8 cellular contexts compared by ENCODE assay signal in the genomic region with DNA sequence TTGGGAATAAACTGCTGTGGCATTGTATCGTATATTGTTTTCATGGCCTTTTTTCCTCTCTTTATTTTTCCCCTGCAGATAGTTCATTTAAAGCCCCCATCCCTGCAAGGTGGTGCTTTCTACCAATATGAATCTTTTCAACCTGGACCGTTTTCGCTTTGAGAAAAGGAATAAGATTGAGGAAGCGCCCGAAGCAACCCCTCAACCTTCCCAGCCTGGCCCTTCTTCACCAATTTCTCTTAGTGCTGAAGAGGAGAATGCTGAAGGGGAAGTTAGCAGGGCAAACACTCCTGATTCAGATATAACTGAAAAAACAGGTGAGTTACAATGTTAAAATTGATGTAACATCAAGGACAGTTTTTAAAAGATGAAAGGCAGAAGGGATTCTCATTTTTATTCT. TPM values are rescaled to one million over a fixed set of nuclear protein-coding genes. Genes with fewer than 3 reads are reported as not detected.
DNase-seq lines count a peak whose midpoint lies in the region; ATAC-seq, FAIRE-seq and TF ChIP-seq lines count a peak whose summit lies in the region.

No MANE protein-coding gene starts in this region.

- TF ChIP-seq EP300 in A549 (IDR thresholded peaks at IDR 0.05) = no peak

- no peaks in the 10 kb centered on the region for H3K27me3 ChIP-seq in lower lobe of right lung (ENCODE audit: low read depth)

- FAIRE-seq in A549 (lab: Jason Lieb, UNC) = no peak

- peak overlapping the region; percentile 81 for H3K4me3 ChIP-seq in A549
- H3K4me3 ChIP-seq in astrocyte of the spinal cord (ENCODE audit: low read depth, low read length) = peak overlapping the region; percentile 62
- H3K4me3 ChIP-seq in lower lobe of right lung = peak overlapping the region; percentile 66

- ATAC-seq in A549 (no peak), lower lobe of right lung (no peak), HG03354 (IDR thresholded peaks at IDR 0.05; ENCODE audit: poor library complexity, severe bottlenecking, unreplicated experiment) (no peak)

- TF ChIP-seq CTCF in A549 (IDR thresholded peaks at IDR 0.05) (no peak), astrocyte of the spinal cord (IDR thresholded peaks at IDR 0.05; ENCODE audit: low read depth, low read length) (no peak), lower lobe of right lung (IDR thresholded peaks at IDR 0.05) (no peak)

- H3K36me3 ChIP-seq in lower lobe of right lung = peaks cover 35% of the 10 kb centered on the region

- POLR2A ChIA-PET in A549 (lab: Yijun Ruan, JAX) = no interaction called here

- peak overlapping the region; percentile 96 to 99 for H3K27ac ChIP-seq in A549
- peak overlapping the region; percentile 94 for H3K27ac ChIP-seq in lower lobe of right lung

- in situ Hi-C loops in astrocyte of the spinal cord (cut with HindIII; ENCODE audit: low sequenced_read_pairs) = no loop called here

- DNase-seq in A549 (ENCODE audit: low read depth in 1 of 2, low spot score in 1 of 2) (no peak), HT-29 (ENCODE audit: low spot score) (peak; percentile 9), astrocyte of the spinal cord (ENCODE audit: low read depth, low spot score) (no peak), lower lobe of right lung (no peak), HCEC 1CT (no peak), SIG-M5 treated with dmso at 0.1 percent for 504 hours (lab: John Stamatoyannopoulos, UW; ENCODE audit: unreplicated experiment) (no peak), SW 1271 (lab: John Stamatoyannopoulos, UW) (no peak)

- 27% methylated on average over 5 of the region's 5 CpGs for WGBS in A549 (ENCODE audit: missing lambda C conversion rate)

- intact Hi-C loops in lower lobe of right lung (cut with DNase I) = no loop called here

- TF ChIP-seq POLR2A in A549 (IDR thresholded peaks at IDR 0.05; ENCODE audit: low read length) = no peak

- CTCF ChIA-PET in A549 (lab: Yijun Ruan, JAX) = no interaction called here

- no peaks in the 10 kb centered on the region for H3K9me3 ChIP-seq in A549
- no peaks in the 10 kb centered on the region for H3K9me3 ChIP-seq in lower lobe of right lung

- peak overlapping the region; percentile 83 for H3K4me2 ChIP-seq in A549

- H3K4me1 ChIP-seq in A549 (peaks cover 19% of the 10 kb centered on the region), lower lobe of right lung (peaks cover 19% of the 10 kb centered on the region)

- no peak for TF ChIP-seq RAD21 in A549 (conservative IDR thresholded peaks at IDR 0.05 in 1 of 2, IDR thresholded peaks at IDR 0.05 in 1 of 2)

TF ChIP-seq in A549, 52 proteins besides CTCF, POLR2A, EP300 and RAD21:
- TF ChIP-seq ZC3H11A (IDR thresholded peaks at IDR 0.05) = no peak
- TF ChIP-seq MAFK (IDR thresholded peaks at IDR 0.05; ENCODE audit: partially characterized antibody) = no peak
TF ChIP-seq in A549: peak in this region for 0.

RNA-seq across cellular contexts. Expression of a gene that starts 0.6 kb away (rescaled TPM):
- 25.7 and 35.7 TPM in 2 replicates for polyA plus RNA-seq in A549 (2011; rRNA removed)
- 4.8 and 5.0 TPM in 2 replicates for polyA plus RNA-seq in A549 (2012; cell fraction: cytosol; rRNA removed)
- 5.1 and 9.0 TPM in 2 replicates for polyA plus RNA-seq in A549 (2012; cell fraction: nucleus; rRNA removed)
- polyA plus RNA-seq in A549 (2017; fragmentation: RNase III; extraction: RNeasy Plus Mini Kit Qiagen cat#74134 plus additional on column Dnase treatment) = 15.5 to 15.9 TPM (median 15.6 TPM) in 3 replicates
- polyA minus RNA-seq in A549 (2011; rRNA and poly(A)+ RNA removed) = 12.6 and 16.1 TPM in 2 replicates
- total RNA-seq in HT-29 (2014; rRNA removed; shearing (Covaris generic)) = 9.3 and 9.5 TPM in 2 replicates
- total RNA-seq in lower lobe of right lung = 24.2 TPM
